1 cellular context compared by ENCODE assay signal in the genomic region with DNA sequence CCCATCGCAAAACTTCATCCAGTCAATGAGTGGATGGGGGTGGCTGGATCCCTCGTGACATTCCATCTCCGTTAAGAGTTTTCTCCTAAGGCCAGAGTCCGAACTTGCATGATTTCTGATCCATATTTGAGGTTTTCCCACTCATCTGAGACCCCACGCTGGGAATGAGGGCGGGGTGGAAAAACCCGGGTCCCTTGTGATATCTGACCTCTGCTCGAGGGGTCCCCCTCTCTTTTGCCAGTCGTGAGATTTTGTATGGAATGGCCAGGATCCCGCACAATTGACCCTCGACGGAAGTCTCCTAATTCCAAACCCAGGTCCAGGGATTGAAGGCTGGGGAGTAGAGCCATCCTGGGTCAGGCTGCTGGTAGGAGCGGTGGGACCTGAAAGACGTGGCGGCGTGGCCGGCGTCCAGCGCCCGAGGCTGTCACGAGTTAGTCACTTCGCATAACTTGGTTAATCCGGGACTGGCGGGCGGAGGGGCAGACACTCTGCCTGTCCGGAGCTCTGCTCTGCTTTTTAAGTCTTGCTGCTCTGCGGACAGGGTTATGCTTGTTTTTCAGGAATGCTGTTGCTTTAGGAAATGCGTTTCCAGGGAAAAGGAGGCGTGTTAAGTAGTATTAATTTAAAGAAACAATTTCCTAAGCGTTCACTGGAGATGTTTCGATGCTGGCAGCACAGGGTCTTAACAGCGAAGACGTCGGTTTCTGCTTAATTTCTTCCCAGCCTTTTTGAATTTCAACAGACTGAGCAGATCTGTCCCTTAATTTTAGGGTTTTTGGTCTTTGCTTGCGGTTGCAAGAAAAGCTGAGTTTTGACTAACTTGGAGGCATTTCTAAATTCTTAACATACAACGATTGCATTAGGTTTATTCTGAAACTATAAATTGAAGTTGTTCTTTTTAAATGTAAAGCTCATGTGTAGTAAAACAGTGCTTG.
TF ChIP-seq lines count a peak whose summit lies in the region.

No MANE protein-coding gene starts in this region.

TF ChIP-seq in GM12878, 131 proteins besides CTCF, POLR2A, EP300 and RAD21 (continued from another document):
- TF ChIP-seq, protein P1, sequence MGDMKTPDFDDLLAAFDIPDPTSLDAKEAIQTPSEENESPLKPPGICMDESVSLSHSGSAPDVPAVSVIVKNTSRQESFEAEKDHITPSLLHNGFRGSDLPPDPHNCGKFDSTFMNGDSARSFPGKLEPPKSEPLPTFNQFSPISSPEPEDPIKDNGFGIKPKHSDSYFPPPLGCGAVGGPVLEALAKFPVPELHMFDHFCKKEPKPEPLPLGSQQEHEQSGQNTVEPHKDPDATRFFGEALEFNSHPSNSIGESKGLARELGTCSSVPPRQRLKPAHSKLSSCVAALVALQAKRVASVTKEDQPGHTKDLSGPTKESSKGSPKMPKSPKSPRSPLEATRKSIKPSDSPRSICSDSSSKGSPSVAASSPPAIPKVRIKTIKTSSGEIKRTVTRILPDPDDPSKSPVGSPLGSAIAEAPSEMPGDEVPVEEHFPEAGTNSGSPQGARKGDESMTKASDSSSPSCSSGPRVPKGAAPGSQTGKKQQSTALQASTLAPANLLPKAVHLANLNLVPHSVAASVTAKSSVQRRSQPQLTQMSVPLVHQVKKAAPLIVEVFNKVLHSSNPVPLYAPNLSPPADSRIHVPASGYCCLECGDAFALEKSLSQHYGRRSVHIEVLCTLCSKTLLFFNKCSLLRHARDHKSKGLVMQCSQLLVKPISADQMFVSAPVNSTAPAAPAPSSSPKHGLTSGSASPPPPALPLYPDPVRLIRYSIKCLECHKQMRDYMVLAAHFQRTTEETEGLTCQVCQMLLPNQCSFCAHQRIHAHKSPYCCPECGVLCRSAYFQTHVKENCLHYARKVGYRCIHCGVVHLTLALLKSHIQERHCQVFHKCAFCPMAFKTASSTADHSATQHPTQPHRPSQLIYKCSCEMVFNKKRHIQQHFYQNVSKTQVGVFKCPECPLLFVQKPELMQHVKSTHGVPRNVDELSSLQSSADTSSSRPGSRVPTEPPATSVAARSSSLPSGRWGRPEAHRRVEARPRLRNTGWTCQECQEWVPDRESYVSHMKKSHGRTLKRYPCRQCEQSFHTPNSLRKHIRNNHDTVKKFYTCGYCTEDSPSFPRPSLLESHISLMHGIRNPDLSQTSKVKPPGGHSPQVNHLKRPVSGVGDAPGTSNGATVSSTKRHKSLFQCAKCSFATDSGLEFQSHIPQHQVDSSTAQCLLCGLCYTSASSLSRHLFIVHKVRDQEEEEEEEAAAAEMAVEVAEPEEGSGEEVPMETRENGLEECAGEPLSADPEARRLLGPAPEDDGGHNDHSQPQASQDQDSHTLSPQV (IDR thresholded peaks at IDR 0.05), result no peak
- TF ChIP-seq NR2F1 (conservative IDR thresholded peaks at IDR 0.05) (peak; percentile 29), POU2F2 (IDR thresholded peaks at IDR 0.05; ENCODE audit: borderline replicate concordance, low read depth, low read length) (0 out of 3 replicates have a peak, but pooled peaks have one; percentile 17), FOXM1 (IDR thresholded peaks at IDR 0.05; ENCODE audit: low read depth, low read length) (0 out of 2 replicates have a peak, but pooled peaks have one; percentile 17), GATAD2B (conservative IDR thresholded peaks at IDR 0.05; ENCODE audit: low read depth) (no peak)
- TF ChIP-seq, protein P2, sequence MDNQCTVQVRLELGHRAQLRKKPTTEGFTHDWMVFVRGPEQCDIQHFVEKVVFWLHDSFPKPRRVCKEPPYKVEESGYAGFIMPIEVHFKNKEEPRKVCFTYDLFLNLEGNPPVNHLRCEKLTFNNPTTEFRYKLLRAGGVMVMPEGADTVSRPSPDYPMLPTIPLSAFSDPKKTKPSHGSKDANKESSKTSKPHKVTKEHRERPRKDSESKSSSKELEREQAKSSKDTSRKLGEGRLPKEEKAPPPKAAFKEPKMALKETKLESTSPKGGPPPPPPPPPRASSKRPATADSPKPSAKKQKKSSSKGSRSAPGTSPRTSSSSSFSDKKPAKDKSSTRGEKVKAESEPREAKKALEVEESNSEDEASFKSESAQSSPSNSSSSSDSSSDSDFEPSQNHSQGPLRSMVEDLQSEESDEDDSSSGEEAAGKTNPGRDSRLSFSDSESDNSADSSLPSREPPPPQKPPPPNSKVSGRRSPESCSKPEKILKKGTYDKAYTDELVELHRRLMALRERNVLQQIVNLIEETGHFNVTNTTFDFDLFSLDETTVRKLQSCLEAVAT (IDR thresholded peaks at IDR 0.05), result peak; percentile 17; the same call in 1 of the 2 replicates
